27 cellular contexts compared by ENCODE assay signal in the genomic region with DNA sequence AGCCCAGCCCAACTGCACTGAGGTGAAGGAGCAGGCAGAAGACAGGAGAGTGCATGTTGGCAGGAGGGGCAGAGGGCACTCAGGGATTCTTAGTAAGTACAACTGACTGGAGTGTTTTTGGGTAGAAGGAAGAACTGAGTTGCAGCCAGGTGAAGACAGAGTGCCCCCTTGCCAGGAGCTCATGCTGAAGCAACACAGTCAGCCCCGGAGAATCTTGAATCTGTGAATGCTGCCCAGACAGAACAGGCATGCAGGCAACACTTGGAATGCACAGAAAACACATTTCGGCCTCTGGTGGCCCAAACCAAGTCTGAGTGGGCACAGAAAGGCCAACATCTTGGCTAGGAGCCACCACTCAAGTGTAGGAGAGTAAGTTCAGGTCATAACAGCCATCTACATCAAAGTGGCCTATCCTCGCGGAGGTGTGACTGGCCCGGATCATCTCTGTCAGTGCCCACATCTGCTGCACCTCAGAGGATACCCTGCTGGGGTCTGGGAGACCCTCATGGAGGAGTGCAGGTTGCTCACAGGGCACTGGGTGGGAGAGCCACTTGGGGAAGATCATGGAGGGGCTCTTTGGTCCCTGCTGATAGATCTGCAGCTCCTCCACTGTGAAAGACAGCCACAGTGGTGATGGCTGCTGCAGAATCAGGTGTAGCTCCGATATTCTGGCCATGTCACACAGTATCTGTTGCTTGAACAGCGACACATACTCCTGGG.
"Had no signal": no experiment of that assay in that cellular context is flagged by ENCODE, and none has a peak within 500 bp of the region (broad histone marks: within the 10 kb centered on the region; RNA-seq: fewer than 3 reads in every experiment).

No MANE protein-coding gene starts in this region.

- H3K36me3 Mint-ChIP-seq: naive thymus-derived CD4-positive, alpha-beta T cell; natural killer cell; stimulated activated effector memory CD8-positive, alpha-beta T cell treated with anti-CD3 and anti-CD28 coated beads, Interleukin-12 subunit alpha, Interleukin-12 subunit beta, amount 100 ng/mL, for 72 hours; stimulated activated naive B cell treated with anti-CD40 and anti-IgM and Interleukin-4, amounts not matched to agents 10 μg/mL and 1 μg/mL and 100 μg/mL, for 72 hours had no signal

- DNase-seq: naive thymus-derived CD4-positive, alpha-beta T cell; natural killer cell; nucleus accumbens; pancreas; psoas muscle; right cardiac atrium; right lobe of liver; sigmoid colon; small intestine; stimulated activated CD4-positive, alpha-beta T cell treated with anti-CD3 and anti-CD28 coated beads, Interleukin-15, amount 100 ng/mL, for 24 hours; stimulated activated CD4-positive, alpha-beta T cell treated with anti-CD3 and anti-CD28 coated beads, Interleukin-2, amount 100 ng/mL, for 24 hours; stimulated activated CD4-positive, alpha-beta T cell treated with anti-CD3 and anti-CD28 coated beads, Interleukin-2, amount 100 ng/mL, for 48 hours; stimulated activated CD4-positive, alpha-beta T cell treated with anti-CD3 and anti-CD28 coated beads, Interleukin-4, amount 100 ng/mL, for 24 hours; stimulated activated naive B cell treated with anti-CD40 and anti-IgM and Interleukin-4, amounts not matched to agents 10 μg/mL and 1 μg/mL and 100 μg/mL, for 72 hours; stimulated activated naive CD4-positive, alpha-beta T cell treated with Interleukin-2 at 50 U/mL for 16 hours; stomach; tibial artery; transverse colon; upper lobe of left lung had no signal

- FAIRE-seq: pancreas, small intestine, urothelium cell line had no signal

- H3K4me3 ChIP-seq: pancreas, psoas muscle, right lobe of liver, sigmoid colon, stomach, thoracic aorta, tibial artery, transverse colon, upper lobe of left lung, vagina had no signal

- ATAC-seq: naive thymus-derived CD4-positive, alpha-beta T cell; natural killer cell; pancreas; psoas muscle; right cardiac atrium; stimulated activated effector memory CD8-positive, alpha-beta T cell treated with anti-CD3 and anti-CD28 coated beads, Interleukin-12 subunit alpha, Interleukin-12 subunit beta, amount 100 ng/mL, for 72 hours; stimulated activated naive B cell treated with anti-CD40 and anti-IgM and Interleukin-4, amounts not matched to agents 10 μg/mL and 1 μg/mL and 100 μg/mL, for 72 hours had no signal

- H3K9me3 ChIP-seq: neutrophil, pancreas, psoas muscle, right lobe of liver, sigmoid colon, stomach, thoracic aorta, tibial artery, transverse colon, upper lobe of left lung, vagina had no signal

- H3K36me3 ChIP-seq: neutrophil, pancreas, right lobe of liver, sigmoid colon, stomach, thoracic aorta, tibial artery, transverse colon, upper lobe of left lung, vagina had no signal

- H3K9me3 Mint-ChIP-seq: naive thymus-derived CD4-positive, alpha-beta T cell; natural killer cell; stimulated activated effector memory CD8-positive, alpha-beta T cell treated with anti-CD3 and anti-CD28 coated beads, Interleukin-12 subunit alpha, Interleukin-12 subunit beta, amount 100 ng/mL, for 72 hours; stimulated activated naive B cell treated with anti-CD40 and anti-IgM and Interleukin-4, amounts not matched to agents 10 μg/mL and 1 μg/mL and 100 μg/mL, for 72 hours; stimulated activated naive CD8-positive, alpha-beta T cell treated with anti-CD3 and anti-CD28 coated beads, Interleukin-15, Interleukin-2, amounts not matched to agents 100 ng/mL and 50 ng/mL, for 24 hours had no signal

- H3K4me1 ChIP-seq: pancreas, psoas muscle, sigmoid colon, stomach, tibial artery, transverse colon, upper lobe of left lung, vagina had no signal

- H3K27ac ChIP-seq: neutrophil, pancreas, psoas muscle, right lobe of liver, sigmoid colon, stomach, thoracic aorta, tibial artery, transverse colon, upper lobe of left lung, vagina had no signal

- H3K27me3 Mint-ChIP-seq: naive thymus-derived CD4-positive, alpha-beta T cell; progenitor cell of endocrine pancreas; stimulated activated naive CD8-positive, alpha-beta T cell treated with anti-CD3 and anti-CD28 coated beads, Interleukin-15, Interleukin-2, amounts not matched to agents 100 ng/mL and 50 ng/mL, for 24 hours had no signal

- H3K4me3 Mint-ChIP-seq: naive thymus-derived CD4-positive, alpha-beta T cell; natural killer cell; nephron; stimulated activated effector memory CD8-positive, alpha-beta T cell treated with anti-CD3 and anti-CD28 coated beads, Interleukin-12 subunit alpha, Interleukin-12 subunit beta, amount 100 ng/mL, for 72 hours; stimulated activated naive B cell treated with anti-CD40 and anti-IgM and Interleukin-4, amounts not matched to agents 10 μg/mL and 1 μg/mL and 100 μg/mL, for 72 hours; stimulated activated naive CD8-positive, alpha-beta T cell treated with anti-CD3 and anti-CD28 coated beads, Interleukin-15, Interleukin-2, amounts not matched to agents 100 ng/mL and 50 ng/mL, for 24 hours had no signal

- H3K27me3 ChIP-seq: neutrophil, right lobe of liver, sigmoid colon, tibial artery, transverse colon, upper lobe of left lung, vagina had no signal

- H3K27ac Mint-ChIP-seq: natural killer cell; nephron; progenitor cell of endocrine pancreas; stimulated activated effector memory CD8-positive, alpha-beta T cell treated with anti-CD3 and anti-CD28 coated beads, Interleukin-12 subunit alpha, Interleukin-12 subunit beta, amount 100 ng/mL, for 72 hours; stimulated activated naive B cell treated with anti-CD40 and anti-IgM and Interleukin-4, amounts not matched to agents 10 μg/mL and 1 μg/mL and 100 μg/mL, for 72 hours; stimulated activated naive CD8-positive, alpha-beta T cell treated with anti-CD3 and anti-CD28 coated beads, Interleukin-15, Interleukin-2, amounts not matched to agents 100 ng/mL and 50 ng/mL, for 24 hours had no signal

- H3K4me1 Mint-ChIP-seq: natural killer cell; nephron; stimulated activated naive B cell treated with anti-CD40 and anti-IgM and Interleukin-4, amounts not matched to agents 10 μg/mL and 1 μg/mL and 100 μg/mL, for 72 hours had no signal
